ENCODE assay signal across 26 cellular contexts in the genomic region with DNA sequence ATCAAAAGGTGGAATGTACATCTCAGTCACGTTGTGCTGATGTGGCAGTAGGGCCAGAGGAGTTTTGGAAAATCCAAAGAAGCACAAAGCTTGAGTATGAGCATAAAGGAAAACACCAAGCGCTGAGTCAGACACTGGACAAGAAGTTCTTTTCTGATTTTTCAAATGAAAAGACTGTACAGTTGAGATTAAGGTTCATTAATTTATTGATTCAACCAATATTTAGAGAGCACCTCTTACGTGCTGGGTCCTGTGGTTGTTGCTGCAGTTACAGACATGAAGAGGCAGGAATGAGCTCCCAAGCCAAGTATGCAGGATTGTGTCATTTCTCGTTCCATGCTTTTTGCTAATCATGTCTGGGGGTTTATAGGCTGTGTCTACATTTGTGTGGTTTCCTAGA. TPM values are rescaled to one million over a fixed set of nuclear protein-coding genes. Genes with fewer than 3 reads are reported as not detected.
DNase-seq lines count a peak whose midpoint lies in the region; ATAC-seq and TF ChIP-seq lines count a peak whose summit lies in the region.
"Had no signal": no experiment of that assay in that cellular context is flagged by ENCODE, and none has a peak within 500 bp of the region (broad histone marks: within the 10 kb centered on the region; RNA-seq: fewer than 3 reads in every experiment).

No MANE protein-coding gene starts in this region.

- WGBS in testis, 2 donors: 77 to 82% methylated on average over 4 of the region's 4 CpGs

- H3K4me3 ChIP-seq in AG04449 (ENCODE audit: low read depth, low read length): no peak overlapping the region
- no peak overlapping the region for H3K4me3 ChIP-seq in cardiac fibroblast (replicated peaks in 1 of 2; ENCODE audit: low read depth in 2 of 2, low read length in 2 of 2)
- no peak overlapping the region for H3K4me3 ChIP-seq in testis
- H3K4me3 ChIP-seq in tibial artery: no peak overlapping the region
- H3K4me3 ChIP-seq: cardiac muscle cell, esophagus muscularis mucosa, K562, lung, PC-9 had no signal

- TF ChIP-seq CTCF in AG04449 (IDR thresholded peaks at IDR 0.05; ENCODE audit: insufficient read depth, low read length, missing control alignments): no peak
- TF ChIP-seq CTCF in HFFc6 (IDR thresholded peaks at IDR 0.05): no peak
- no peak for TF ChIP-seq CTCF in cardiac fibroblast (IDR thresholded peaks at IDR 0.05; ENCODE audit: low read depth, low read length)
- TF ChIP-seq CTCF in foreskin keratinocyte (conservative IDR thresholded peaks at IDR 0.05): no peak
- no peak for TF ChIP-seq CTCF in testis (IDR thresholded peaks at IDR 0.05)
- no peak for TF ChIP-seq CTCF in tibial artery (IDR thresholded peaks at IDR 0.05)

- DNase-seq in AG04449 (ENCODE audit: low read depth, low spot score) (peak; percentile 46), HFFc6 (peak; percentile 69), cardiac fibroblast (ENCODE audit: low read depth in 2 of 2) (peak; percentile 10 to 67), foreskin keratinocyte (peak; percentile 95 to 96), testis (no peak), tibial artery (no peak), NCI-H187 treated with DMSO at 0.1 percent for 48 hours (lab: John Stamatoyannopoulos, UW) (no peak)
- DNase-seq: 8988T; activated B cell treated with CpG ODN at 0.5 μM for 24 hours; hippocampal formation; islet precursor cell; NCI-H1694 treated with DMSO at 0.1 percent for 48 hours; NCI-H2227 treated with DMSO at 0.1 percent for 48 hours; PC-9; right cardiac atrium; stimulated activated naive CD4-positive, alpha-beta T cell treated with Interleukin-2 at 50 U/mL for 16 hours had no signal

- H3K27ac Mint-ChIP-seq in HFFc6: peak overlapping the region; percentile 79; the same call in 1 of the 2 replicates
- H3K27ac Mint-ChIP-seq: activated B cell treated with CpG ODN at 0.5 μM for 24 hours; activated naive CD4-positive, alpha-beta T cell treated with anti-CD3 and anti-CD28 coated beads, Interleukin-2, amount 50 U/mL, for 24 hours; CD14-positive monocyte; type B pancreatic cell had no signal

- no peaks in the 10 kb centered on the region for H3K36me3 Mint-ChIP-seq in HFFc6 (ENCODE audit: low read depth)
- H3K36me3 Mint-ChIP-seq: activated naive CD4-positive, alpha-beta T cell treated with anti-CD3 and anti-CD28 coated beads, Interleukin-2, amount 50 U/mL, for 24 hours; CD14-positive monocyte; type B pancreatic cell had no signal

- H3K27ac ChIP-seq in foreskin keratinocyte (peak overlapping the region; percentile 80), testis (no peak overlapping the region), tibial artery (no peak overlapping the region)
- H3K27ac ChIP-seq: cardiac muscle cell, esophagus muscularis mucosa, HL-60, PC-9 had no signal

- CTCF ChIA-PET in AG04449 (lab: Yijun Ruan, JAX): interaction anchor here (1.0 kb wide), 1 partner anchor 515 kb away, joined by 3 read pairs; no protein-coding TSS in a partner anchor

- TF ChIP-seq POLR2A in testis (IDR thresholded peaks at IDR 0.05): no peak

- POLR2A ChIA-PET in AG04449 (lab: Yijun Ruan, JAX): interaction anchor here (1.0 kb wide), 1 partner anchor 31 kb away, joined by 3 read pairs; no protein-coding TSS in a partner anchor

- H3K4me1 ChIP-seq in foreskin keratinocyte (peaks cover 16% of the 10 kb centered on the region), testis (peaks cover 5% of the 10 kb centered on the region), tibial artery (no peaks in the 10 kb centered on the region)
- H3K4me1 ChIP-seq: esophagus muscularis mucosa had no signal

- no peaks in the 10 kb centered on the region for H3K27me3 ChIP-seq in foreskin keratinocyte
- H3K27me3 ChIP-seq in testis: no peaks in the 10 kb centered on the region
- H3K27me3 ChIP-seq in tibial artery: no peaks in the 10 kb centered on the region
- H3K27me3 ChIP-seq: cardiac muscle cell, esophagus muscularis mucosa had no signal

- peak; percentile 93 for ATAC-seq in foreskin keratinocyte
- ATAC-seq in GM21737 (IDR thresholded peaks at IDR 0.05; ENCODE audit: unreplicated experiment): no peak
- ATAC-seq: HCT116, K562, right cardiac atrium had no signal

- H3K36me3 ChIP-seq in testis (ENCODE audit: low read depth, missing control alignments) (no peaks in the 10 kb centered on the region), tibial artery (no peaks in the 10 kb centered on the region)
- H3K36me3 ChIP-seq: cardiac muscle cell, esophagus muscularis mucosa had no signal

- H3K4me1 Mint-ChIP-seq in HFFc6 (ENCODE audit: low read depth): peaks cover 31% of the 10 kb centered on the region
- H3K4me1 Mint-ChIP-seq: activated B cell treated with CpG ODN at 0.5 μM for 24 hours; activated naive CD4-positive, alpha-beta T cell treated with anti-CD3 and anti-CD28 coated beads, Interleukin-2, amount 50 U/mL, for 24 hours; CD14-positive monocyte had no signal

- H3K27me3 Mint-ChIP-seq in HFFc6 (ENCODE audit: insufficient read depth): no peaks in the 10 kb centered on the region; the same call in 1 of the 2 replicates
- H3K27me3 Mint-ChIP-seq: activated B cell treated with CpG ODN at 0.5 μM for 24 hours; activated naive CD4-positive, alpha-beta T cell treated with anti-CD3 and anti-CD28 coated beads, Interleukin-2, amount 50 U/mL, for 24 hours; type B pancreatic cell had no signal

- intact Hi-C loops in testis (cut with DNase I; ENCODE audit: low total_unique reads): no loop called here
- intact Hi-C loops in tibial artery (cut with DNase I; ENCODE audit: low total_unique reads): no loop called here

- H3K9me3 Mint-ChIP-seq in HFFc6: no peaks in the 10 kb centered on the region
- H3K9me3 Mint-ChIP-seq: activated B cell treated with CpG ODN at 0.5 μM for 24 hours; activated naive CD4-positive, alpha-beta T cell treated with anti-CD3 and anti-CD28 coated beads, Interleukin-2, amount 50 U/mL, for 24 hours; type B pancreatic cell had no signal

- no peaks in the 10 kb centered on the region for H3K9me3 ChIP-seq in testis
- H3K9me3 ChIP-seq in tibial artery: no peaks in the 10 kb centered on the region
- H3K9me3 ChIP-seq: esophagus muscularis mucosa had no signal

- H3K4me3 Mint-ChIP-seq in HFFc6: peak overlapping the region; percentile 39
- H3K4me3 Mint-ChIP-seq: activated B cell treated with CpG ODN at 0.5 μM for 24 hours; activated naive CD4-positive, alpha-beta T cell treated with anti-CD3 and anti-CD28 coated beads, Interleukin-2, amount 50 U/mL, for 24 hours; CD14-positive monocyte; type B pancreatic cell had no signal

RNA-seq across cellular contexts. Expression of gene APP, which starts 28.9 kb away (rescaled TPM):
- total RNA-seq in HFFc6 (2021; fragmentation: NEBNext Ultra II Directional; extraction: Animal tissue kit (Norgen Biotek cat#: 25700)): 100 to 1,000 TPM; 396 to 438 (median 425) TPM
- total RNA-seq in foreskin keratinocyte (472 and 479 TPM in 2 replicates), testis (100 to 1,000 TPM; 390 to 670 TPM)
- polyA plus RNA-seq in foreskin keratinocyte (270 TPM in 2 replicates), testis (ENCODE audit: insufficient read depth, low read depth, low replicate concordance) (409 TPM)

Comparison
In these comparisons a context has a peak if more than half of its experiments do, and no peak if none do; other contexts are left out.
1. DNase-seq: peak in AG04449 (single experiment), HFFc6 (single experiment), cardiac fibroblast (2 of 2) and foreskin keratinocyte (2 of 2); none in testis (single experiment), tibial artery (0 of 2) and NCI-H187 treated with DMSO at 0.1 percent for 48 hours (single experiment).